In genomic region chr19:14375055-14375581, GRCh38 we compare ENCODE assay signal across 9 cellular contexts. TPM values are rescaled to one million over a fixed set of nuclear protein-coding genes. Genes with fewer than 3 reads are reported as not detected.
A peak's percentile ranks its signal among the peaks of the same experiment; 100 is the strongest.
DNase-seq lines count a peak whose midpoint lies in the region; ATAC-seq and TF ChIP-seq lines count a peak whose summit lies in the region.
"Had no signal": no experiment of that assay in that cellular context is flagged by ENCODE, and none has a peak within 500 bp of the region (broad histone marks: within the 10 kb centered on the region; RNA-seq: fewer than 3 reads in every experiment).

No MANE protein-coding gene starts in this region.

- no peak overlapping the region for H3K14ac ChIP-seq in H9 (ENCODE audit: insufficient read depth, low read length)

- H3K9me3 ChIP-seq in CD8-positive, alpha-beta memory T cell (ENCODE audit: low read length) = no peaks in the 10 kb centered on the region
- H3K9me3 ChIP-seq in OCI-LY7 (ENCODE audit: low read length) (no peaks in the 10 kb centered on the region), mesodermal cell (ENCODE audit: control insufficient read depth, low read length) (no peaks in the 10 kb centered on the region), vagina (no peaks in the 10 kb centered on the region), H9 (ENCODE audit: control insufficient read depth, low read depth, low read length) (no peaks in the 10 kb centered on the region)

- no peak overlapping the region for H4K5ac ChIP-seq in H9 (ENCODE audit: insufficient read length, low read depth, low read length)

- CTCF ChIA-PET in CD8-positive, alpha-beta memory T cell (lab: Charles Lee) = interaction anchor here (1.2 to 12.8 kb wide), 6 partner anchors 8 to 93 kb away, joined by 3 to 84 read pairs (median 6); no protein-coding TSS in a partner anchor
- CTCF ChIA-PET in OCI-LY7 (lab: Charles Lee; ENCODE audit: unreplicated experiment) = no interaction called here

- H3K4me1 ChIP-seq in CD8-positive, alpha-beta memory T cell (ENCODE audit: insufficient read depth, low read length) = peaks cover 71% of the 10 kb centered on the region
- H3K4me1 ChIP-seq in OCI-LY7 (ENCODE audit: insufficient read depth, low read length, poor library complexity, severe bottlenecking) (peaks cover 72% of the 10 kb centered on the region), mesodermal cell (ENCODE audit: control insufficient read depth, insufficient read depth, low read length, poor library complexity, severe bottlenecking) (peaks cover 21% of the 10 kb centered on the region), vagina (peaks cover 32% of the 10 kb centered on the region), H9 (ENCODE audit: insufficient read depth, low read length) (peaks cover 1% of the 10 kb centered on the region; the same call in 1 of the 2 replicates)

- no peaks in the 10 kb centered on the region for H3K27me3 ChIP-seq in CD8-positive, alpha-beta memory T cell (ENCODE audit: insufficient read depth, low read length, poor library complexity, severe bottlenecking)
- H3K27me3 ChIP-seq in vagina (no peaks in the 10 kb centered on the region), H9 (ENCODE audit: insufficient read depth, low read length) (no peaks in the 10 kb centered on the region)

- no peak overlapping the region for H2BK20ac ChIP-seq in H9 (ENCODE audit: low read depth, low read length, poor library complexity, severe bottlenecking)

- no peak overlapping the region for H3K4ac ChIP-seq in H9 (ENCODE audit: low read depth, low read length)

- H2BK12ac ChIP-seq in H9 (ENCODE audit: insufficient read length, low read depth, low read length) = no peak overlapping the region

- H3K9me3 Mint-ChIP-seq in CD8-positive, alpha-beta memory T cell = no peaks in the 10 kb centered on the region
- H3K9me3 Mint-ChIP-seq in activated naive CD4-positive, alpha-beta T cell treated with anti-CD3 and anti-CD28 coated beads, Interleukin-2, amount 50 U/mL, for 72 hours = no peaks in the 10 kb centered on the region
- no peaks in the 10 kb centered on the region for H3K9me3 Mint-ChIP-seq in H9
- H3K9me3 Mint-ChIP-seq: neural crest cell had no signal

- H3K79me2 ChIP-seq in OCI-LY7 (ENCODE audit: insufficient read depth, low read depth, low read length) (no peaks in the 10 kb centered on the region), H9 (ENCODE audit: insufficient read depth, low read length) (no peaks in the 10 kb centered on the region)

- H3K4me2 ChIP-seq in OCI-LY7 (ENCODE audit: low read length) = peak overlapping the region; percentile 68
- no peak overlapping the region for H3K4me2 ChIP-seq in H9 (ENCODE audit: insufficient read depth, insufficient read length, low read length)

- peaks cover 0 to 6% of the 10 kb centered on the region in 2 donors for H3K27me3 Mint-ChIP-seq in CD8-positive, alpha-beta memory T cell
- no peaks in the 10 kb centered on the region for H3K27me3 Mint-ChIP-seq in H9 (ENCODE audit: low read depth)

- H3K56ac ChIP-seq in H9 (ENCODE audit: insufficient read length, low read depth, low read length) = no peak overlapping the region

- H3K9me2 ChIP-seq in OCI-LY7 (ENCODE audit: insufficient read depth, low read length) = no peaks in the 10 kb centered on the region

- H2AK5ac ChIP-seq in H9 (ENCODE audit: insufficient read length, low read length) = no peak overlapping the region

- no peak overlapping the region for H4K91ac ChIP-seq in H9 (ENCODE audit: insufficient read length, low read depth, low read length)

- H2BK120ac ChIP-seq in H9 (ENCODE audit: low read depth, low read length, poor library complexity, severe bottlenecking) = no peak overlapping the region

- H2AFZ ChIP-seq in OCI-LY7 (ENCODE audit: low read length) (peak overlapping the region; percentile 95), H9 (ENCODE audit: low read length) (no peak overlapping the region)

- intact Hi-C loops in OCI-LY7 (cut with micrococcal nuclease; ENCODE audit: unreplicated experiment) = no loop called here
- intact Hi-C loops in vagina (cut with DNase I) = no loop called here

- peak overlapping the region; percentile 45 for H3K4me3 ChIP-seq in CD8-positive, alpha-beta memory T cell (ENCODE audit: low read length)
- H3K4me3 ChIP-seq in OCI-LY7 (ENCODE audit: low read depth, low read length, poor library complexity, severe bottlenecking) (peak overlapping the region; percentile 38), mesodermal cell (ENCODE audit: extremely low read depth, insufficient read depth, low read length, poor library complexity, severe bottlenecking) (no peak overlapping the region), vagina (no peak overlapping the region)

- no peak overlapping the region for H4K8ac ChIP-seq in H9 (replicated peaks; ENCODE audit: insufficient read length, low read depth, low read length)

- H3T11ph ChIP-seq in H9 (ENCODE audit: low read length) = no peak overlapping the region

- no peak for TF ChIP-seq CTCF in OCI-LY7 (conservative IDR thresholded peaks at IDR 0.05; ENCODE audit: low read length)
- TF ChIP-seq CTCF in vagina (IDR thresholded peaks at IDR 0.05) = no peak
- TF ChIP-seq CTCF in H9 (conservative IDR thresholded peaks at IDR 0.05) = no peak

- H4K20me1 ChIP-seq in OCI-LY7 (ENCODE audit: insufficient read depth, low read length) (no peaks in the 10 kb centered on the region), H9 (ENCODE audit: control insufficient read depth, insufficient read depth, insufficient read length) (no peaks in the 10 kb centered on the region)

- no peak overlapping the region for H2BK5ac ChIP-seq in H9 (ENCODE audit: insufficient read length, low read length)

- no peak overlapping the region for H3K23ac ChIP-seq in H9 (ENCODE audit: insufficient read length, low read depth, low read length)

- peaks cover 59 to 77% (median 66%) of the 10 kb centered on the region in 3 donors for H3K4me1 Mint-ChIP-seq in CD8-positive, alpha-beta memory T cell
- peaks cover 13 to 32% of the 10 kb centered on the region in 2 experiments for H3K4me1 Mint-ChIP-seq in H9

- no peaks in the 10 kb centered on the region for H3K79me1 ChIP-seq in H9 (ENCODE audit: insufficient read depth, low read depth, low read length, poor library complexity, severe bottlenecking)

- no peak overlapping the region for H3K18ac ChIP-seq in H9 (ENCODE audit: insufficient read length, low read depth, low read length)

- 86 to 87% methylated on average over 5 of the region's 12 CpGs for WGBS in mesodermal cell (ENCODE audit: insufficient coverage in 2 of 2), 2 experiments
- no CpG with 5 or more reads among the region's 12 CpGs for WGBS in H9 (ENCODE audit: extremely low coverage, insufficient read length, low lambda C conversion rate)

- BruUV-seq in OCI-LY7 (replicated peaks; lab: Mats Ljungman, UMichigan) = no TSS peak

- peak overlapping the region; percentile 100 for H3K27ac ChIP-seq in CD8-positive, alpha-beta memory T cell (ENCODE audit: low read depth, low read length)
- peak overlapping the region; percentile 68 for H3K27ac ChIP-seq in OCI-LY7 (ENCODE audit: low read depth, low read length, poor library complexity, severe bottlenecking)
- peak overlapping the region; percentile 10 for H3K27ac ChIP-seq in mesodermal cell (ENCODE audit: low read depth, low read length, severe bottlenecking)
- H3K27ac ChIP-seq in vagina = peak overlapping the region; percentile 89
- no peak overlapping the region for H3K27ac ChIP-seq in H9 (ENCODE audit: insufficient read length, low read depth, low read length)

- peak overlapping the region; percentile 85 to 100 (median 100) for H3K27ac Mint-ChIP-seq in CD8-positive, alpha-beta memory T cell
- H3K27ac Mint-ChIP-seq in activated naive CD4-positive, alpha-beta T cell treated with anti-CD3 and anti-CD28 coated beads, Interleukin-2, amount 50 U/mL, for 72 hours = peak overlapping the region; percentile 97
- H3K27ac Mint-ChIP-seq in H9 = peak overlapping the region in 1 of 3 experiments; percentile 86; a peak in 1 of 7 replicates

- ATAC-seq in activated naive CD4-positive, alpha-beta T cell treated with anti-CD3 and anti-CD28 coated beads, Interleukin-2, amount 50 U/mL, for 72 hours = peak; percentile 75 to 78
- ATAC-seq in GM18873 (IDR thresholded peaks at IDR 0.05; ENCODE audit: low FRiP score, unreplicated experiment) = no peak

- H3K23me2 ChIP-seq in H9 (ENCODE audit: insufficient read length, low read depth, low read length, poor library complexity, severe bottlenecking) = no peaks in the 10 kb centered on the region

- no peaks in the 10 kb centered on the region for H3K36me3 Mint-ChIP-seq in CD8-positive, alpha-beta memory T cell
- no peaks in the 10 kb centered on the region for H3K36me3 Mint-ChIP-seq in activated naive CD4-positive, alpha-beta T cell treated with anti-CD3 and anti-CD28 coated beads, Interleukin-2, amount 50 U/mL, for 72 hours
- H3K36me3 Mint-ChIP-seq in H9 (ENCODE audit: insufficient read depth in 1 of 3, low read depth in 3 of 3) = no peaks in the 10 kb centered on the region

- POLR2A ChIA-PET in CD8-positive, alpha-beta memory T cell (lab: Charles Lee) = interaction anchor here (0.5 to 1.8 kb wide), 8 partner anchors 9 to 239 kb away, joined by 3 to 15 read pairs (median 5); partner anchors contain the start of genes ASF1B and DDX39A
- POLR2A ChIA-PET in OCI-LY7 (lab: Charles Lee) = interaction anchor here (0.5 to 1.1 kb wide), 3 partner anchors 19 to 30 kb away, joined by 3 read pairs; no protein-coding TSS in a partner anchor

- no peak overlapping the region for H2BK15ac ChIP-seq in H9 (ENCODE audit: low read depth, low read length)

- no peak overlapping the region for H3K9ac ChIP-seq in H9 (ENCODE audit: extremely low read depth, insufficient read length, low read length)

- TF ChIP-seq POLR2A in vagina (IDR thresholded peaks at IDR 0.05) = no peak

- H3K4me3 Mint-ChIP-seq in CD8-positive, alpha-beta memory T cell = peak overlapping the region; percentile 73 to 90 (median 79)
- no peak overlapping the region for H3K4me3 Mint-ChIP-seq in H9
- H3K4me3 Mint-ChIP-seq: neural crest cell had no signal

- peak; percentile 77 to 95 (median 92) for DNase-seq in CD8-positive, alpha-beta memory T cell
- DNase-seq in OCI-LY7 (ENCODE audit: low spot score) (peak; percentile 65), vagina (ENCODE audit: extremely low spot score in 2 of 2) (no peak), DMS 273 treated with DMSO at 0.1 percent for 48 hours (lab: John Stamatoyannopoulos, UW) (no peak), H9 (no peak)
- DNase-seq in activated naive CD4-positive, alpha-beta T cell treated with anti-CD3 and anti-CD28 coated beads, Interleukin-2, amount 50 U/mL, for 72 hours (ENCODE audit: low spot score in 2 of 2) = peak in 1 of 2 donors; percentile 64

- no peaks in the 10 kb centered on the region for H3K36me3 ChIP-seq in CD8-positive, alpha-beta memory T cell (ENCODE audit: insufficient read depth, low read length)
- H3K36me3 ChIP-seq in OCI-LY7 (ENCODE audit: insufficient read depth, low read length) (no peaks in the 10 kb centered on the region), mesodermal cell (ENCODE audit: control insufficient read depth, insufficient read depth, low read length) (no peaks in the 10 kb centered on the region), vagina (no peaks in the 10 kb centered on the region)

RNA-seq across cellular contexts. Expression of gene ADGRE5, which starts 6.1 kb away (rescaled TPM):
- 100 to 1,000 TPM; 231 to 233 TPM for total RNA-seq in CD8-positive, alpha-beta memory T cell
- 311 TPM for polyA plus RNA-seq in CD8-positive, alpha-beta memory T cell
- 12.5 and 13.8 TPM in 2 replicates for total RNA-seq in OCI-LY7 (2014; rRNA removed; shearing (Covaris generic))
- total RNA-seq in OCI-LY7 (2022) = 47.5 and 48.7 TPM in 2 replicates
- total RNA-seq in activated naive CD4-positive, alpha-beta T cell treated with anti-CD3 and anti-CD28 coated beads, Interleukin-2, amount 50 U/mL, for 72 hours = 100 to 1,000 TPM; 222 to 256 TPM
- 18.4 TPM for polyA plus RNA-seq in mesodermal cell (2013, experiment 1 of 2)
- 15.9 TPM for polyA plus RNA-seq in mesodermal cell (2013, experiment 2 of 2)
- 43.5 TPM for total RNA-seq in vagina
- total RNA-seq in H9 (2021) = 0.96 and 0.97 TPM in 2 replicates

RNA-seq across cellular contexts. Expression of gene DDX39A, which starts 44.0 kb away (rescaled TPM):
- total RNA-seq in CD8-positive, alpha-beta memory T cell = 100 to 1,000 TPM; 298 to 302 TPM
- 110 TPM for polyA plus RNA-seq in CD8-positive, alpha-beta memory T cell
- total RNA-seq in OCI-LY7 (2014; rRNA removed; shearing (Covaris generic)) = 425 and 474 TPM in 2 replicates
- total RNA-seq in OCI-LY7 (2022) (294 and 316 TPM in 2 replicates), vagina (81.8 TPM), H9 (2021) (137 and 145 TPM in 2 replicates)
- 100 to 1,000 TPM; 208 to 217 TPM for total RNA-seq in activated naive CD4-positive, alpha-beta T cell treated with anti-CD3 and anti-CD28 coated beads, Interleukin-2, amount 50 U/mL, for 72 hours
- polyA plus RNA-seq in mesodermal cell (2013, experiment 1 of 2) = 50.4 TPM
- 46.8 TPM for polyA plus RNA-seq in mesodermal cell (2013, experiment 2 of 2)

RNA-seq across cellular contexts. Expression of gene PKN1, which starts 58.0 kb away (rescaled TPM):
- total RNA-seq in CD8-positive, alpha-beta memory T cell = 100 to 1,000 TPM; 177 to 205 TPM
- polyA plus RNA-seq in CD8-positive, alpha-beta memory T cell = 86.6 TPM
- total RNA-seq in OCI-LY7 (2014; rRNA removed; shearing (Covaris generic)) = 117 and 125 TPM in 2 replicates
- total RNA-seq in OCI-LY7 (2022) (233 and 246 TPM in 2 replicates), vagina (72.7 TPM), H9 (2021) (149 and 159 TPM in 2 replicates)
- total RNA-seq in activated naive CD4-positive, alpha-beta T cell treated with anti-CD3 and anti-CD28 coated beads, Interleukin-2, amount 50 U/mL, for 72 hours = 100 to 1,000 TPM; 105 to 192 TPM
- 81.2 TPM for polyA plus RNA-seq in mesodermal cell (2013, experiment 1 of 2)
- polyA plus RNA-seq in mesodermal cell (2013, experiment 2 of 2) = 67.1 TPM

Comparison
In these comparisons a context has a peak if more than half of its experiments do, and no peak if none do; other contexts are left out.
1. DNase-seq: peak in CD8-positive, alpha-beta memory T cell (5 of 5) and OCI-LY7 (single experiment); none in vagina (0 of 2), DMS 273 treated with DMSO at 0.1 percent for 48 hours (single experiment) and H9 (single experiment).
2. H3K4me3 ChIP-seq: peak in CD8-positive, alpha-beta memory T cell (single experiment) and OCI-LY7 (single experiment); none in mesodermal cell (single experiment) and vagina (0 of 2).
3. H3K4me3 Mint-ChIP-seq: peak in CD8-positive, alpha-beta memory T cell (7 of 7); none in H9 (0 of 2).